Comparison of ENCODE assay signal across 20 cellular contexts in genomic region chr13:52736891-52737290, GRCh38. TPM values are rescaled to one million over a fixed set of nuclear protein-coding genes. Genes with fewer than 3 reads are reported as not detected.
DNase-seq lines count a peak whose midpoint lies in the region; ATAC-seq, FAIRE-seq and TF ChIP-seq lines count a peak whose summit lies in the region.
"Had no signal": no experiment of that assay in that cellular context is flagged by ENCODE, and none has a peak within 500 bp of the region (broad histone marks: within the 10 kb centered on the region; RNA-seq: fewer than 3 reads in every experiment).

No MANE protein-coding gene starts in this region.

- H2BK120ac ChIP-seq in H1 (replicated peaks; ENCODE audit: low read depth, low read length): peak overlapping the region; percentile 98

- H2AK5ac ChIP-seq in H1 (ENCODE audit: low read depth, low read length): no peak overlapping the region

- H2BK12ac ChIP-seq in H1 (ENCODE audit: low read depth, low read length): no peak overlapping the region

- no peak overlapping the region for H2BK15ac ChIP-seq in H1 (ENCODE audit: low read length)

- no peak overlapping the region for H3K56ac ChIP-seq in H1 (replicated peaks; ENCODE audit: insufficient read length, low read depth, low read length)

- peak overlapping the region; percentile 18; the same call in 1 of the 2 replicates for H2BK5ac ChIP-seq in H1 (ENCODE audit: low read depth, low read length)

- H3K79me2 ChIP-seq in H1 (ENCODE audit: control insufficient read depth in 1 of 2, insufficient read depth in 2 of 2, low read length in 2 of 2): peaks cover 0 to 8% of the 10 kb centered on the region in 2 experiments; a peak in 1 of 4 replicates

- H3K4ac ChIP-seq in H1 (replicated peaks; ENCODE audit: insufficient read length, low read depth, low read length): no peak overlapping the region

- H4K8ac ChIP-seq in H1 (ENCODE audit: extremely low read depth, insufficient read depth, low read length): no peak overlapping the region

- H4K91ac ChIP-seq in H1 (replicated peaks; ENCODE audit: insufficient read length, low read length): peak overlapping the region; percentile 56

- TF ChIP-seq CTCF in H1 (IDR thresholded peaks at IDR 0.05; ENCODE audit: control extremely low read depth in 1 of 3, insufficient read depth in 1 of 3, low read depth in 1 of 3, low read length in 3 of 3): no peak

- H3K23me2 ChIP-seq in H1 (ENCODE audit: low read depth, low read length): peaks cover 13% of the 10 kb centered on the region; the same call in 1 of the 2 replicates

- H3K4me1 Mint-ChIP-seq in naive thymus-derived CD4-positive, alpha-beta T cell: peaks cover 0 to 10% (median 5%) of the 10 kb centered on the region in 7 donors

- H3K27me3 ChIP-seq in HAP-1 (ENCODE audit: low read depth) (no peaks in the 10 kb centered on the region), H1 (replicated peaks in 1 of 4; ENCODE audit: control insufficient read depth in 3 of 4, extremely low read depth in 1 of 4, insufficient read depth in 3 of 4, low read length in 3 of 4) (no peaks in the 10 kb centered on the region)
- H3K27me3 ChIP-seq in naive thymus-derived CD4-positive, alpha-beta T cell (ENCODE audit: control insufficient read depth in 2 of 2, insufficient read depth in 2 of 2, low read length in 2 of 2): peaks cover 0 to 10% of the 10 kb centered on the region in 2 donors

- peaks cover 0 to 3% (median 0%) of the 10 kb centered on the region in 5 donors for H3K36me3 Mint-ChIP-seq in naive thymus-derived CD4-positive, alpha-beta T cell
- H3K36me3 Mint-ChIP-seq: CD4-positive, alpha-beta memory T cell had no signal

- intact Hi-C loops in left ventricle myocardium superior (cut with micrococcal nuclease): no loop called here
- intact Hi-C loops in naive thymus-derived CD4-positive, alpha-beta T cell (cut with micrococcal nuclease): loop anchor here in 1 of 2 donors (5.0 kb wide), 1 partner anchor 65 kb away; no protein-coding TSS in a partner anchor

- no peak overlapping the region for H3K27ac ChIP-seq in H1 (ENCODE audit: low read depth, low read length)
- no peak overlapping the region for H3K27ac ChIP-seq in naive thymus-derived CD4-positive, alpha-beta T cell (ENCODE audit: low read depth, low read length)
- H3K27ac ChIP-seq: A549, C4-2B, HL-60 had no signal

- peaks cover 0 to 10% (median 0%) of the 10 kb centered on the region in 11 donors for H3K9me3 Mint-ChIP-seq in naive thymus-derived CD4-positive, alpha-beta T cell
- H3K9me3 Mint-ChIP-seq: CD4-positive, alpha-beta memory T cell; IgD-negative memory B cell had no signal

- H3K4me3 ChIP-seq in HAP-1: no peak overlapping the region
- H3K4me3 ChIP-seq in H1 (ENCODE audit: extremely low read depth in 1 of 4, insufficient read depth in 2 of 4, low read depth in 3 of 4, low read length in 4 of 4): peak overlapping the region in 1 of 4 experiments; percentile 76; a peak in 1 of 8 replicates
- H3K4me3 ChIP-seq in naive thymus-derived CD4-positive, alpha-beta T cell (ENCODE audit: low read length): no peak overlapping the region
- H3K4me3 ChIP-seq: A549 had no signal

- H3K23ac ChIP-seq in H1 (ENCODE audit: insufficient read length): no peak overlapping the region

- in situ Hi-C loops in HAP-1 (cut with MboI; ENCODE audit: low sequenced_read_pairs): no loop called here

- H3K4me1 ChIP-seq in HAP-1 (peaks cover 43% of the 10 kb centered on the region), H1 (replicated peaks in 1 of 4; ENCODE audit: control insufficient read depth in 3 of 4, insufficient read depth in 4 of 4, low read length in 3 of 4) (peaks cover 3 to 20% (median 18%) of the 10 kb centered on the region in 4 experiments)
- H3K4me1 ChIP-seq in naive thymus-derived CD4-positive, alpha-beta T cell (ENCODE audit: control insufficient read depth in 2 of 2, insufficient read depth in 2 of 2, low read length in 2 of 2): no peaks in the 10 kb centered on the region
- H3K4me1 ChIP-seq: A549, BE2C had no signal

- no peak overlapping the region for H2AFZ ChIP-seq in H1 (ENCODE audit: low read length)

- H4K5ac ChIP-seq in H1 (ENCODE audit: insufficient read length, low read depth, low read length): peak overlapping the region; percentile 70

- CTCF ChIA-PET in H1 (lab: Charles Lee; ENCODE audit: partially characterized antibody): interaction anchor here (0.5 to 4.0 kb wide), 12 partner anchors 10 to 120 kb away, joined by 3 to 28 read pairs (median 4); no protein-coding TSS in a partner anchor
- CTCF ChIA-PET in naive thymus-derived CD4-positive, alpha-beta T cell (lab: Charles Lee): no interaction called here

- H3K9me3 ChIP-seq in HAP-1 (no peaks in the 10 kb centered on the region), H1 (ENCODE audit: insufficient read depth in 2 of 2, low read depth in 1 of 2, low read length in 1 of 2) (no peaks in the 10 kb centered on the region)
- H3K9me3 ChIP-seq in naive thymus-derived CD4-positive, alpha-beta T cell (ENCODE audit: control insufficient read depth in 2 of 3, low read length in 3 of 3): no peaks in the 10 kb centered on the region
- H3K9me3 ChIP-seq: A549, BE2C had no signal

- no peaks in the 10 kb centered on the region for H4K20me1 ChIP-seq in H1 (replicated peaks in 1 of 2; ENCODE audit: control insufficient read depth in 1 of 2, insufficient read depth in 2 of 2, low read length in 2 of 2)

- H3K27me3 Mint-ChIP-seq in naive thymus-derived CD4-positive, alpha-beta T cell: peaks cover 40 to 51% (median 47%) of the 10 kb centered on the region in 5 donors

- no peak for FAIRE-seq in H1 (lab: Jason Lieb, UNC)
- FAIRE-seq: A549, GM12892, H54 had no signal

- no peaks in the 10 kb centered on the region; the same call in 1 of the 2 replicates for H3K36me3 ChIP-seq in HAP-1 (replicated peaks)
- peaks cover 0 to 26% (median 15%) of the 10 kb centered on the region in 4 experiments; a peak in 6 of 8 replicates for H3K36me3 ChIP-seq in H1 (ENCODE audit: control insufficient read depth in 2 of 4, insufficient read depth in 4 of 4, low read length in 3 of 4)
- H3K36me3 ChIP-seq in naive thymus-derived CD4-positive, alpha-beta T cell (ENCODE audit: control insufficient read depth in 2 of 3, insufficient read depth in 3 of 3, low read length in 3 of 3): no peaks in the 10 kb centered on the region
- H3K36me3 ChIP-seq: BE2C had no signal

- POLR2A ChIA-PET in H1 (lab: Charles Lee; ENCODE audit: partially characterized antibody): interaction anchor here (0.5 to 4.4 kb wide), 10 partner anchors 15 to 145 kb away, joined by 3 to 25 read pairs (median 3); partner anchors contain the start of gene SUGT1
- POLR2A ChIA-PET in naive thymus-derived CD4-positive, alpha-beta T cell (lab: Charles Lee): no interaction called here

- no peak for TF ChIP-seq EP300 in H1 (IDR thresholded peaks at IDR 0.05; ENCODE audit: borderline replicate concordance in 1 of 2, low read depth in 2 of 2, low read length in 2 of 2)

- WGBS in H1 (ENCODE audit: extremely low coverage in 1 of 2, insufficient coverage in 1 of 2, insufficient read length in 1 of 2, insufficient replicate concordance in 2 of 2, low coverage in 1 of 2, low lambda C conversion rate in 2 of 2, missing lambda C conversion rate in 1 of 2), 2 experiments: 50% methylated on average over 2 of the region's 2 CpGs; no CpG with 5 or more reads in 1 of the 2 experiments

- no peaks in the 10 kb centered on the region for H3K79me1 ChIP-seq in H1 (ENCODE audit: low read depth, low read length)

- no peak for ATAC-seq in left ventricle myocardium superior
- ATAC-seq in HG03108 (IDR thresholded peaks at IDR 0.05; ENCODE audit: unreplicated experiment): no peak
- no peak for ATAC-seq in naive thymus-derived CD4-positive, alpha-beta T cell
- ATAC-seq: A549 had no signal

- DNase-seq in HAP-1 (ENCODE audit: low spot score in 2 of 2): peak; percentile 53 to 98
- DNase-seq in NCI-H524 treated with DMSO at 0.1 percent for 48 hours (lab: John Stamatoyannopoulos, UW): peak; percentile 85
- DNase-seq in H1 (ENCODE audit: low read depth in 1 of 2, low spot score in 2 of 2): no peak
- DNase-seq in left ventricle myocardium superior: no peak
- DNase-seq in NCI-H2227 (lab: John Stamatoyannopoulos, UW; ENCODE audit: unreplicated experiment): no peak
- no peak for DNase-seq in naive thymus-derived CD4-positive, alpha-beta T cell
- DNase-seq: BE2C; CD4-positive, alpha-beta memory T cell; DMS153; DND-41; GDM1; KG1 had no signal

- H3K14ac ChIP-seq in H1 (ENCODE audit: insufficient read length): no peak overlapping the region

- no peak overlapping the region for H3K18ac ChIP-seq in H1 (ENCODE audit: extremely low read depth, low read length)

- H3K9ac ChIP-seq in H1 (replicated peaks in 1 of 4; ENCODE audit: extremely low read depth in 1 of 4, low read depth in 3 of 4, low read length in 3 of 4): no peak overlapping the region

- peak overlapping the region in 1 of 2 experiments; percentile 81; a peak in 1 of 4 replicates for H3K4me2 ChIP-seq in H1 (ENCODE audit: insufficient read depth in 1 of 2, low read depth in 2 of 2, low read length in 2 of 2)
- H3K4me2 ChIP-seq: A549 had no signal

- TF ChIP-seq POLR2A in H1 (IDR thresholded peaks at IDR 0.05; ENCODE audit: control extremely low read depth in 1 of 2, low read depth in 2 of 2, low read length in 2 of 2): no peak

- H3K4me3 Mint-ChIP-seq in naive thymus-derived CD4-positive, alpha-beta T cell: no peak overlapping the region
- H3K4me3 Mint-ChIP-seq: CD4-positive, alpha-beta memory T cell; IgD-negative memory B cell had no signal

- no peak for TF ChIP-seq RAD21 in H1 (IDR thresholded peaks at IDR 0.05 in 1 of 2, conservative IDR thresholded peaks at IDR 0.05 in 1 of 2; ENCODE audit: low read depth in 2 of 2, low read length in 2 of 2)

- no peak overlapping the region for H3K27ac Mint-ChIP-seq in naive thymus-derived CD4-positive, alpha-beta T cell
- H3K27ac Mint-ChIP-seq: CD4-positive, alpha-beta memory T cell; IgD-negative memory B cell had no signal

- no peak overlapping the region; the same call in 1 of the 2 replicates for H2BK20ac ChIP-seq in H1 (ENCODE audit: low read length)

TF ChIP-seq in H1, 55 proteins besides CTCF, POLR2A, EP300 and RAD21 (continues in another document):
- TF ChIP-seq RNF2 (IDR thresholded peaks at IDR 0.05; ENCODE audit: borderline replicate concordance, low read depth, low read length, missing control alignments, poor library complexity, severe bottlenecking): no peak
- no peak for TF ChIP-seq NRF1 (IDR thresholded peaks at IDR 0.05; ENCODE audit: low read depth, low read length)

RNA-seq across cellular contexts. Expression of gene CNMD, which starts 2.7 kb away (rescaled TPM):
- total RNA-seq in H1 (2021; fragmentation: NEBNext Ultra II Directional; extraction: Animal tissue kit (Norgen Biotek cat#: 25700)): 113 and 122 TPM in 2 replicates
- polyA plus RNA-seq in H1 (2011; rRNA removed): 57.6 and 87.4 TPM in 2 replicates
- polyA plus RNA-seq in H1 (2011; cell fraction: cytosol; rRNA removed): 99.3 TPM
- 40.9 TPM for polyA plus RNA-seq in H1 (2011; cell fraction: nucleus; rRNA removed)
- polyA plus RNA-seq in H1 (2012, experiment 1 of 2): 122 to 180 TPM (median 131 TPM) in 4 replicates
- polyA plus RNA-seq in H1 (2012, experiment 2 of 2): 53.2 TPM
- polyA plus RNA-seq in H1 (2013, experiment 1 of 2): 136 TPM
- polyA plus RNA-seq in H1 (2013, experiment 2 of 2): 149 TPM
- 39.8 and 42.2 TPM in 2 replicates for polyA minus RNA-seq in H1 (2011; rRNA and poly(A)+ RNA removed)
- 51.8 TPM for polyA minus RNA-seq in H1 (2011; cell fraction: cytosol; rRNA and poly(A)+ RNA removed)
- 37.1 TPM for polyA minus RNA-seq in H1 (2011; cell fraction: nucleus; rRNA and poly(A)+ RNA removed)
- not detected for total RNA-seq in left ventricle myocardium superior
- not detected for total RNA-seq in naive thymus-derived CD4-positive, alpha-beta T cell
- under 1 TPM in 1 of 2 donors, not detected in 1; 0.13 TPM for polyA plus RNA-seq in naive thymus-derived CD4-positive, alpha-beta T cell
- total RNA-seq: CD4-positive, alpha-beta memory T cell had no signal
- polyA plus RNA-seq: A549; AG04450; CD4-positive, alpha-beta memory T cell; IgD-negative memory B cell had no signal

Comparison
In these comparisons a context has a peak if more than half of its experiments do, and no peak if none do; other contexts are left out.
1. DNase-seq: peak in HAP-1 (2 of 2) and NCI-H524 treated with DMSO at 0.1 percent for 48 hours (single experiment); none in H1 (0 of 2), left ventricle myocardium superior (single experiment), NCI-H2227 (single experiment) and naive thymus-derived CD4-positive, alpha-beta T cell (0 of 9).
2. RNA of gene CNMD, which starts 2.7 kb away (total RNA-seq): 113 to 122 TPM in H1; not detected in left ventricle myocardium superior (single experiment) and not detected in naive thymus-derived CD4-positive, alpha-beta T cell; every median in the first group is over 100 times any median in the second.